20 cellular contexts compared by ENCODE assay signal in genomic region chrX:115966920-115967319, GRCh38.
DNase-seq lines count a peak whose midpoint lies in the region; ATAC-seq and TF ChIP-seq lines count a peak whose summit lies in the region.
"Had no signal": no experiment of that assay in that cellular context is flagged by ENCODE, and none has a peak within 500 bp of the region (broad histone marks: within the 10 kb centered on the region; RNA-seq: fewer than 3 reads in every experiment).

No MANE protein-coding gene starts in this region.

- no peak overlapping the region for H3K27ac ChIP-seq in mammary epithelial cell (ENCODE audit: insufficient read depth, low read depth, low read length)
- H3K27ac ChIP-seq in stomach smooth muscle (ENCODE audit: low read length) = peak overlapping the region; percentile 32
- H3K27ac ChIP-seq in A673 (ENCODE audit: low read depth, low read length, poor library complexity, severe bottlenecking) = no peak overlapping the region
- no peak overlapping the region for H3K27ac ChIP-seq in MM.1S (ENCODE audit: low read length)
- H3K27ac ChIP-seq: lower lobe of right lung had no signal

- in situ Hi-C loops in mammary epithelial cell (cut with MboI; ENCODE audit: low sequenced_read_pairs in 2 of 2) = no loop called here

- no peaks in the 10 kb centered on the region for H3K4me1 ChIP-seq in mammary epithelial cell (ENCODE audit: insufficient read depth, low read length)
- peaks cover 4% of the 10 kb centered on the region for H3K4me1 ChIP-seq in stomach smooth muscle (ENCODE audit: control insufficient read depth, insufficient read depth, low read length)
- no peaks in the 10 kb centered on the region for H3K4me1 ChIP-seq in A673 (ENCODE audit: insufficient read depth, low read length, poor library complexity, severe bottlenecking)
- H3K4me1 ChIP-seq in MM.1S (ENCODE audit: low read length) = no peaks in the 10 kb centered on the region
- H3K4me1 ChIP-seq: lower lobe of right lung had no signal

- dilution Hi-C loops in mammary epithelial cell (cut with HindIII; ENCODE audit: low sequenced_read_pairs) = no loop called here

- H3K36me3 ChIP-seq in mammary epithelial cell (ENCODE audit: insufficient read depth, low read length) = no peaks in the 10 kb centered on the region
- no peaks in the 10 kb centered on the region for H3K36me3 ChIP-seq in stomach smooth muscle (ENCODE audit: control insufficient read depth in 2 of 2, insufficient read depth in 2 of 2, low read length in 2 of 2)
- H3K36me3 ChIP-seq in A673 (ENCODE audit: insufficient read depth, low read length, poor library complexity, severe bottlenecking) = no peaks in the 10 kb centered on the region
- no peaks in the 10 kb centered on the region for H3K36me3 ChIP-seq in MM.1S (replicated peaks; ENCODE audit: insufficient read depth, low read length)
- H3K36me3 ChIP-seq: lower lobe of right lung had no signal

- H3K9me2 ChIP-seq in MM.1S (replicated peaks; ENCODE audit: insufficient read depth, low read length) = no peaks in the 10 kb centered on the region

- no peaks in the 10 kb centered on the region for H3K9me3 Mint-ChIP-seq in MCF 10A (ENCODE audit: unreplicated experiment)
- H3K9me3 Mint-ChIP-seq: CD8-positive, alpha-beta T cell had no signal

- no peaks in the 10 kb centered on the region for H3K27me3 ChIP-seq in mammary epithelial cell (ENCODE audit: insufficient read depth, low read length)
- H3K27me3 ChIP-seq in stomach smooth muscle (ENCODE audit: control insufficient read depth in 1 of 2, insufficient read depth in 2 of 2, low read length in 2 of 2) = peaks cover 0 to 8% of the 10 kb centered on the region in 2 donors
- peaks cover 51% of the 10 kb centered on the region for H3K27me3 ChIP-seq in A673 (replicated peaks; ENCODE audit: insufficient read depth, low read depth, low read length, poor library complexity)
- H3K27me3 ChIP-seq in MM.1S (replicated peaks; ENCODE audit: insufficient read depth, low read length) = no peaks in the 10 kb centered on the region

- H3K9ac ChIP-seq in mammary epithelial cell (ENCODE audit: insufficient read depth, low read length) (no peak overlapping the region), stomach smooth muscle (ENCODE audit: low read length in 2 of 2) (no peak overlapping the region), MM.1S (ENCODE audit: low read length) (no peak overlapping the region)

- H4K20me1 ChIP-seq in mammary epithelial cell (ENCODE audit: insufficient read depth, low read length) = no peaks in the 10 kb centered on the region
- no peaks in the 10 kb centered on the region for H4K20me1 ChIP-seq in MM.1S (ENCODE audit: insufficient read depth, low read length)

- H3K4me2 ChIP-seq in mammary epithelial cell (ENCODE audit: insufficient read depth, low read depth, low read length) = no peak overlapping the region
- no peak overlapping the region for H3K4me2 ChIP-seq in MM.1S (ENCODE audit: low read depth, low read length)

- peak overlapping the region; percentile 87 for H3K4me3 Mint-ChIP-seq in MCF 10A (ENCODE audit: unreplicated experiment)
- H3K4me3 Mint-ChIP-seq: activated CD4-positive, alpha-beta T cell treated with anti-CD3 and anti-CD28 coated beads for 36 hours; activated naive CD4-positive, alpha-beta T cell treated with anti-CD3 and anti-CD28 coated beads for 36 hours; CD8-positive, alpha-beta T cell had no signal

- H3K36me3 Mint-ChIP-seq in MCF 10A (ENCODE audit: insufficient read depth, unreplicated experiment) = no peaks in the 10 kb centered on the region
- H3K36me3 Mint-ChIP-seq: CD8-positive, alpha-beta T cell had no signal

- TF ChIP-seq CTCF in MCF 10A (IDR thresholded peaks at IDR 0.05; ENCODE audit: unreplicated experiment) = no peak
- no peak for TF ChIP-seq CTCF in mammary epithelial cell (conservative IDR thresholded peaks at IDR 0.05 in 1 of 2, IDR thresholded peaks at IDR 0.05 in 1 of 2; ENCODE audit: extremely low read depth in 1 of 2, insufficient read depth in 1 of 2, low read depth in 1 of 2, low read length in 2 of 2)
- no peak for TF ChIP-seq CTCF in A673 (conservative IDR thresholded peaks at IDR 0.05; ENCODE audit: low read depth, low read length)
- TF ChIP-seq CTCF in MM.1S (IDR thresholded peaks at IDR 0.05; ENCODE audit: low read length) = no peak

- intact Hi-C loops in MCF 10A (cut with micrococcal nuclease) = no loop called here
- intact Hi-C loops in mammary epithelial cell (cut with micrococcal nuclease) = no loop called here
- intact Hi-C loops in A673 (cut with micrococcal nuclease; ENCODE audit: unreplicated experiment) = no loop called here

- H3K4me3 ChIP-seq in mammary epithelial cell (replicated peaks in 1 of 3; ENCODE audit: insufficient read depth in 1 of 3, low read depth in 2 of 3, low read length in 3 of 3) (no peak overlapping the region), stomach smooth muscle (ENCODE audit: low read length in 2 of 2) (peak overlapping the region; percentile 57 to 73), A673 (ENCODE audit: low read depth, low read length, poor library complexity, severe bottlenecking) (no peak overlapping the region), MM.1S (ENCODE audit: low read length) (no peak overlapping the region)
- H3K4me3 ChIP-seq: lower lobe of right lung had no signal

- no peak for ATAC-seq in GM18502 (IDR thresholded peaks at IDR 0.05; ENCODE audit: poor library complexity, unreplicated experiment)
- ATAC-seq: activated CD4-positive, alpha-beta T cell treated with anti-CD3 and anti-CD28 coated beads for 36 hours; CD8-positive, alpha-beta T cell; esophagus mucosa; lower lobe of right lung; sciatic nerve had no signal

- BruUV-seq in MCF 10A (replicated peaks; lab: Mats Ljungman, UMichigan) (no TSS peak), mammary epithelial cell (replicated peaks; lab: Mats Ljungman, UMichigan) (no TSS peak), A673 (replicated peaks; lab: Mats Ljungman, UMichigan) (no TSS peak)

- POLR2A ChIA-PET in MCF 10A (lab: Yijun Ruan, JAX) = no interaction called here
- POLR2A ChIA-PET in A673 (lab: Charles Lee; ENCODE audit: low non-redundant PET) = no interaction called here

- no peak for DNase-seq in MCF 10A (ENCODE audit: unreplicated experiment)
- DNase-seq in mammary epithelial cell = no peak
- peak; percentile 78 for DNase-seq in SK-N-DZ (ENCODE audit: low spot score)
- DNase-seq in islet precursor cell = peak; percentile 69
- no peak for DNase-seq in A673 (ENCODE audit: low spot score)
- DNase-seq in MM.1S = no peak
- DNase-seq: activated CD4-positive, alpha-beta T cell treated with anti-CD3 and anti-CD28 coated beads for 36 hours; activated naive CD4-positive, alpha-beta T cell treated with anti-CD3 and anti-CD28 coated beads for 36 hours; CD8-positive, alpha-beta T cell; dermis blood vessel endothelial cell; hippocampal formation; IMR-90; lower lobe of right lung; SHP77 treated with DMSO at 0.1 percent for 48 hours; stimulated activated CD4-positive, alpha-beta T cell treated with anti-CD3 and anti-CD28 coated beads, Interleukin-4, amount 100 ng/mL, for 1 hour; stimulated activated CD8-positive, alpha-beta memory T cell treated with anti-CD3 and anti-CD28 coated beads, Interleukin-4, amount 100 ng/mL, for 48 hours had no signal

- H3K4me1 Mint-ChIP-seq in MCF 10A (ENCODE audit: insufficient read depth, unreplicated experiment) = peaks cover 4% of the 10 kb centered on the region
- H3K4me1 Mint-ChIP-seq: activated CD4-positive, alpha-beta T cell treated with anti-CD3 and anti-CD28 coated beads for 36 hours had no signal

- H3K9me3 ChIP-seq in mammary epithelial cell (replicated peaks; ENCODE audit: insufficient read depth, low read length) = peaks cover 2% of the 10 kb centered on the region
- H3K9me3 ChIP-seq in stomach smooth muscle (ENCODE audit: control insufficient read depth in 2 of 2, low read length in 2 of 2) = no peaks in the 10 kb centered on the region
- no peaks in the 10 kb centered on the region for H3K9me3 ChIP-seq in A673 (ENCODE audit: low read depth, low read length, poor library complexity, severe bottlenecking)
- H3K9me3 ChIP-seq in MM.1S (replicated peaks; ENCODE audit: insufficient read depth, low read length) = no peaks in the 10 kb centered on the region
- H3K9me3 ChIP-seq: lower lobe of right lung had no signal

- H3K27ac Mint-ChIP-seq in MCF 10A (ENCODE audit: low read depth, unreplicated experiment) = peak overlapping the region; percentile 62
- H3K27ac Mint-ChIP-seq: activated CD4-positive, alpha-beta T cell treated with anti-CD3 and anti-CD28 coated beads for 36 hours; activated naive CD4-positive, alpha-beta T cell treated with anti-CD3 and anti-CD28 coated beads for 36 hours; CD8-positive, alpha-beta T cell had no signal

- CTCF ChIA-PET in MCF 10A (lab: Yijun Ruan, JAX) (interaction anchor here (0.6 kb wide), 1 partner anchor 1748 kb away, joined by 4 read pairs; no protein-coding TSS in a partner anchor), mammary epithelial cell (lab: Charles Lee; ENCODE audit: low non-redundant PET) (no interaction called here), A673 (lab: Charles Lee) (no interaction called here)

- H3K27me3 Mint-ChIP-seq in MCF 10A (ENCODE audit: insufficient read depth, unreplicated experiment) = peaks cover 79% of the 10 kb centered on the region

- H3K79me2 ChIP-seq in mammary epithelial cell (ENCODE audit: insufficient read depth, low read length) = peaks cover 23% of the 10 kb centered on the region
- no peaks in the 10 kb centered on the region for H3K79me2 ChIP-seq in MM.1S (ENCODE audit: low read length)

- no peaks in the 10 kb centered on the region for H3F3A ChIP-seq in MM.1S (ENCODE audit: insufficient read depth, low read length)

- WGBS in mammary epithelial cell (ENCODE audit: low coverage, missing lambda C conversion rate) = 60% methylated on average over 4 of the region's 11 CpGs

- no peak overlapping the region for H2AFZ ChIP-seq in mammary epithelial cell (ENCODE audit: low read depth, low read length)
- no peak overlapping the region for H2AFZ ChIP-seq in MM.1S (ENCODE audit: low read length)

Comparison
In these comparisons a context has a peak if more than half of its experiments do, and no peak if none do; other contexts are left out.
1. DNase-seq: peak in SK-N-DZ (single experiment) and islet precursor cell (single experiment); none in MCF 10A (single experiment), mammary epithelial cell (single experiment), A673 (single experiment) and MM.1S (single experiment).
2. H3K4me3 ChIP-seq: peak in stomach smooth muscle (2 of 2); none in mammary epithelial cell (0 of 3), A673 (single experiment) and MM.1S (single experiment).